In genomic region chr12:74889073-74889472, GRCh38 we compare ENCODE assay signal across 1 cellular context.
TF ChIP-seq lines count a peak whose summit lies in the region.

No MANE protein-coding gene starts in this region.

TF ChIP-seq in GM12878, 131 proteins besides CTCF, POLR2A, EP300 and RAD21:
- TF ChIP-seq RUNX3 (IDR thresholded peaks at IDR 0.05; ENCODE audit: low read length) (peak; percentile 21; the same call in 1 of the 2 replicates), RAD51 (IDR thresholded peaks at IDR 0.05) (no peak)
